In the genomic region with DNA sequence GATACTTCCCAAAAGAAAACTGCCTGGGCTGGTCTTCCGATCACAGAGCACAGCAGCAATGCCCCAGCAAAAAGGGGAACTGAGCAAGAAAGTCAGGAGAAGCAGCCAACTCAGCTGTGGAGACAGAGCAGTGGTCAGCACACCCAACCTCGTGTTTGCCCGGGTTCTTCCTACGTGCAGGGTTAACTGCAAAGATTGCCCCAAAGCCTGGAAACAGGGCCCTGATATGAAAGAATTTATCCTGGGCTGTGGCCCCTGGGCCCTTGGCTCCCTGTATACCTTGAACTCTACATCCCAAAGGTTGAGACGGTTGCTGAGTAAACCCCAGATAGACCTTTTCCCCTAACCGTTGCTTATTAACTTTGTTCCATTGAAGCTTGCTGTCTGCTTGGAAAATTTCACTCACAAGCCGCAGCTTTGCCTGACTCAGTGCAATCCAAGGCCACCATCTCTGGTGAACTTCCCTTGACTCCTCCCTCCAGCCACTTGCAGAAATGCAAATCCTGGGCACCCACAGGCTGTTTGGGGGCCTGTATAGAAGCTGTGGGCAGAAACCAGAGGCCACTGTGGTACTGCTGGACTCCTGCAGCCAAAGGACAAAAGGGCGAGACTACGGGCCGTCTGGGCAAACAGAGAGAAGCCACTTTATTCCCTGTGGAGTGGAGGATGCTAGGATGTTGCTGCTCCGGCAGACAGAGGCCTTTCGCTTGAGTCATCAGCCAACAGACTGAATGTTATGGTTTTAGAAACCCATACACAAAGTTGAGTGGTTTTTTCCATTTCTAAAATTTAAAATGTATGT, we compare ENCODE assay signal across 8 cellular contexts. TPM values are rescaled to one million over a fixed set of nuclear protein-coding genes. Genes with fewer than 3 reads are reported as not detected.
A peak's percentile ranks its signal among the peaks of the same experiment; 100 is the strongest.
DNase-seq lines count a peak whose midpoint lies in the region; ATAC-seq and TF ChIP-seq lines count a peak whose summit lies in the region.

No MANE protein-coding gene starts in this region.

- H3K27me3 ChIP-seq in GM23338 (ENCODE audit: insufficient read depth), result no peaks in the 10 kb centered on the region

- intact Hi-C loops in mucosa of descending colon (cut with DNase I, micrococcal nuclease), result no loop called here

- H3K9me3 Mint-ChIP-seq in GM23338, result no peaks in the 10 kb centered on the region

- peaks cover 42% of the 10 kb centered on the region for H3K4me1 ChIP-seq in GM23338 (ENCODE audit: insufficient read depth)
- no peaks in the 10 kb centered on the region for H3K4me1 ChIP-seq in mucosa of descending colon (ENCODE audit: low read depth)

- peaks cover 8% of the 10 kb centered on the region for H3K27me3 Mint-ChIP-seq in GM23338 (ENCODE audit: insufficient read depth, low read depth, poor library complexity)

- no peak for TF ChIP-seq CTCF in GM23338 (conservative IDR thresholded peaks at IDR 0.05; ENCODE audit: low read depth in 2 of 2)
- TF ChIP-seq CTCF in mucosa of descending colon (IDR thresholded peaks at IDR 0.05), result no peak

- no peaks in the 10 kb centered on the region for H3K9me2 ChIP-seq in GM23338 (ENCODE audit: insufficient read depth)

- H3K36me3 ChIP-seq in GM23338 (ENCODE audit: insufficient read depth) (no peaks in the 10 kb centered on the region), mucosa of descending colon (ENCODE audit: low read depth) (no peaks in the 10 kb centered on the region)

- peaks cover 18% of the 10 kb centered on the region for H3K36me3 Mint-ChIP-seq in GM23338 (ENCODE audit: low read depth)

- H3K9me3 ChIP-seq in mucosa of descending colon, result no peaks in the 10 kb centered on the region

- H3K4me2 ChIP-seq in GM23338, result no peak overlapping the region

- H2AFZ ChIP-seq in GM23338, result no peak overlapping the region

- DNase-seq in GM23338 (ENCODE audit: low spot score) (no peak), M059J (ENCODE audit: low read depth) (peak; percentile 96), brain pericyte (ENCODE audit: low read depth, low spot score) (peak; percentile 77), mucosa of descending colon (no peak), DMS114 treated with DMSO at 0.1 percent for 48 hours (lab: John Stamatoyannopoulos, UW; ENCODE audit: unreplicated experiment) (no peak), ecto neural progenitor cell (ENCODE audit: low spot score) (no peak), NCI-H1417 treated with DMSO at 0.1 percent for 48 hours (lab: John Stamatoyannopoulos, UW) (no peak)

- no peak overlapping the region for H3K4me3 Mint-ChIP-seq in GM23338

- H3K79me2 ChIP-seq in GM23338 (replicated peaks; ENCODE audit: insufficient read depth), result peaks cover 8% of the 10 kb centered on the region; the same call in 1 of the 2 replicates

- H3K27ac Mint-ChIP-seq in GM23338, result 0 out of 2 replicates have a peak overlapping the region, but pooled peaks have one; percentile 53

- H3F3A ChIP-seq in GM23338 (replicated peaks; ENCODE audit: low read depth), result no peaks in the 10 kb centered on the region

- H3K4me1 Mint-ChIP-seq in GM23338, result peaks cover 71% of the 10 kb centered on the region

- H3K27ac ChIP-seq in GM23338 (ENCODE audit: low read depth), result no peak overlapping the region

- ATAC-seq in GM18502 (IDR thresholded peaks at IDR 0.05; ENCODE audit: poor library complexity, unreplicated experiment) (peak; percentile 83), GM23338 (peak; percentile 59), mucosa of descending colon (peak; percentile 48)

- H3K4me3 ChIP-seq in GM23338 (no peak overlapping the region), mucosa of descending colon (no peak overlapping the region)

- no peaks in the 10 kb centered on the region for H4K20me1 ChIP-seq in GM23338 (replicated peaks; ENCODE audit: insufficient read depth)

TF ChIP-seq in GM23338, 12 proteins besides CTCF, POLR2A, EP300 and RAD21 (continues in another document):
- TF ChIP-seq NANOG (IDR thresholded peaks at IDR 0.05; ENCODE audit: borderline replicate concordance) (no peak), CREB1 (CRISPR knock-in tag; IDR thresholded peaks at IDR 0.05; ENCODE audit: low read depth) (no peak), EZH2phosphoT487 (IDR thresholded peaks at IDR 0.05; ENCODE audit: unreplicated experiment) (no peak), STAT1 (IDR thresholded peaks at IDR 0.05; ENCODE audit: unreplicated experiment) (no peak), POLR2AphosphoS5 (IDR thresholded peaks at IDR 0.05; ENCODE audit: low read depth) (no peak), ZNF114 (CRISPR knock-in tag; IDR thresholded peaks at IDR 0.05) (no peak), JUNB (IDR thresholded peaks at IDR 0.05; ENCODE audit: unreplicated experiment) (no peak), EZH2 (IDR thresholded peaks at IDR 0.05; ENCODE audit: low read depth, unreplicated experiment) (no peak), ZNF331 (CRISPR knock-in tag; IDR thresholded peaks at IDR 0.05; ENCODE audit: low read depth) (no peak)
- TF ChIP-seq, protein P1, sequence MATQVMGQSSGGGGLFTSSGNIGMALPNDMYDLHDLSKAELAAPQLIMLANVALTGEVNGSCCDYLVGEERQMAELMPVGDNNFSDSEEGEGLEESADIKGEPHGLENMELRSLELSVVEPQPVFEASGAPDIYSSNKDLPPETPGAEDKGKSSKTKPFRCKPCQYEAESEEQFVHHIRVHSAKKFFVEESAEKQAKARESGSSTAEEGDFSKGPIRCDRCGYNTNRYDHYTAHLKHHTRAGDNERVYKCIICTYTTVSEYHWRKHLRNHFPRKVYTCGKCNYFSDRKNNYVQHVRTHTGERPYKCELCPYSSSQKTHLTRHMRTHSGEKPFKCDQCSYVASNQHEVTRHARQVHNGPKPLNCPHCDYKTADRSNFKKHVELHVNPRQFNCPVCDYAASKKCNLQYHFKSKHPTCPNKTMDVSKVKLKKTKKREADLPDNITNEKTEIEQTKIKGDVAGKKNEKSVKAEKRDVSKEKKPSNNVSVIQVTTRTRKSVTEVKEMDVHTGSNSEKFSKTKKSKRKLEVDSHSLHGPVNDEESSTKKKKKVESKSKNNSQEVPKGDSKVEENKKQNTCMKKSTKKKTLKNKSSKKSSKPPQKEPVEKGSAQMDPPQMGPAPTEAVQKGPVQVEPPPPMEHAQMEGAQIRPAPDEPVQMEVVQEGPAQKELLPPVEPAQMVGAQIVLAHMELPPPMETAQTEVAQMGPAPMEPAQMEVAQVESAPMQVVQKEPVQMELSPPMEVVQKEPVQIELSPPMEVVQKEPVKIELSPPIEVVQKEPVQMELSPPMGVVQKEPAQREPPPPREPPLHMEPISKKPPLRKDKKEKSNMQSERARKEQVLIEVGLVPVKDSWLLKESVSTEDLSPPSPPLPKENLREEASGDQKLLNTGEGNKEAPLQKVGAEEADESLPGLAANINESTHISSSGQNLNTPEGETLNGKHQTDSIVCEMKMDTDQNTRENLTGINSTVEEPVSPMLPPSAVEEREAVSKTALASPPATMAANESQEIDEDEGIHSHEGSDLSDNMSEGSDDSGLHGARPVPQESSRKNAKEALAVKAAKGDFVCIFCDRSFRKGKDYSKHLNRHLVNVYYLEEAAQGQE (IDR thresholded peaks at IDR 0.05; ENCODE audit: unreplicated experiment), result no peak
- TF ChIP-seq, protein P2, sequence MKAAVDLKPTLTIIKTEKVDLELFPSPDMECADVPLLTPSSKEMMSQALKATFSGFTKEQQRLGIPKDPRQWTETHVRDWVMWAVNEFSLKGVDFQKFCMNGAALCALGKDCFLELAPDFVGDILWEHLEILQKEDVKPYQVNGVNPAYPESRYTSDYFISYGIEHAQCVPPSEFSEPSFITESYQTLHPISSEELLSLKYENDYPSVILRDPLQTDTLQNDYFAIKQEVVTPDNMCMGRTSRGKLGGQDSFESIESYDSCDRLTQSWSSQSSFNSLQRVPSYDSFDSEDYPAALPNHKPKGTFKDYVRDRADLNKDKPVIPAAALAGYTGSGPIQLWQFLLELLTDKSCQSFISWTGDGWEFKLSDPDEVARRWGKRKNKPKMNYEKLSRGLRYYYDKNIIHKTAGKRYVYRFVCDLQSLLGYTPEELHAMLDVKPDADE (IDR thresholded peaks at IDR 0.05), result no peak

RNA-seq across cellular contexts. Expression of a gene that starts 18.2 kb away (rescaled TPM):
- 17.4 and 22.0 TPM in 2 replicates for total RNA-seq in GM23338 (2014; rRNA removed; shearing (Covaris generic))
- polyA plus RNA-seq in GM23338 (2016; fragmentation: Nextera tagmentation; extraction: Ambion mirVana), result 18.4 and 19.1 TPM in 2 replicates
- 62.0 and 84.6 TPM in 2 replicates for total RNA-seq in M059J (2014; rRNA removed; shearing (Covaris generic))
- total RNA-seq in mucosa of descending colon, result 100 to 1,000 TPM in 1 of 3 donors, 10 to 100 TPM in 2; 12.3 to 300 (median 19.2) TPM

Comparison
In these comparisons a context has a peak if more than half of its experiments do, and no peak if none do; other contexts are left out.
1. DNase-seq: peak in M059J (single experiment) and brain pericyte (single experiment); none in GM23338 (single experiment), mucosa of descending colon (0 of 3), DMS114 treated with DMSO at 0.1 percent for 48 hours (single experiment), ecto neural progenitor cell (single experiment) and NCI-H1417 treated with DMSO at 0.1 percent for 48 hours (single experiment).
2. Peak in every context shown above with its lines, with median percentiles within 50 percentile points of each other: ATAC-seq.